Comparison of ENCODE assay signal across 24 cellular contexts in genomic region chr1:119895102-119895501, GRCh38. TPM values are rescaled to one million over a fixed set of nuclear protein-coding genes. Genes with fewer than 3 reads are reported as not detected.
"Had no signal": no experiment of that assay in that cellular context is flagged by ENCODE, and none has a peak within 500 bp of the region (broad histone marks: within the 10 kb centered on the region; RNA-seq: fewer than 3 reads in every experiment).

No MANE protein-coding gene starts in this region.

- H3K9me3 ChIP-seq: gastrocnemius medialis, heart right ventricle, mucosa of descending colon, neutrophil, upper lobe of right lung had no signal

- FAIRE-seq: small intestine had no signal

- DNase-seq: cortex of kidney; dorsolateral prefrontal cortex; effector CD8-positive, alpha-beta T cell; gastrocnemius medialis; heart right ventricle; hypothalamus; left cardiac atrium; mucosa of descending colon; naive thymus-derived CD8-positive, alpha-beta T cell; right cardiac atrium; small intestine; stimulated activated CD4-positive, alpha-beta T cell treated with anti-CD3 and anti-CD28 coated beads, Interleukin-12 subunit alpha, Interleukin-12 subunit beta, amount 100 ng/mL, for 4 hours; stimulated activated naive CD4-positive, alpha-beta T cell; upper lobe of right lung had no signal

- H3K27ac ChIP-seq: dorsolateral prefrontal cortex, gastrocnemius medialis, heart right ventricle, neutrophil, upper lobe of right lung had no signal

- H3K4me1 ChIP-seq: gastrocnemius medialis, heart right ventricle, upper lobe of right lung had no signal

- H3K36me3 ChIP-seq: gastrocnemius medialis, heart right ventricle, neutrophil, upper lobe of right lung had no signal

- H3K4me3 ChIP-seq: dorsolateral prefrontal cortex, gastrocnemius medialis, heart right ventricle, mucosa of descending colon, upper lobe of right lung had no signal

- ATAC-seq: esophagus mucosa; gastrocnemius medialis; heart right ventricle; left cardiac atrium; mucosa of descending colon; naive thymus-derived CD8-positive, alpha-beta T cell; right cardiac atrium; upper lobe of right lung had no signal

- H3K27me3 ChIP-seq: gastrocnemius medialis, neutrophil, upper lobe of right lung had no signal

RNA-seq across cellular contexts. Expression of gene ADAM30, which starts 1.2 kb away (rescaled TPM):
- total RNA-seq: dorsolateral prefrontal cortex; esophagus mucosa; fibroblast of lung; gastrocnemius medialis; heart right ventricle; left cardiac atrium; liver; lung microvascular endothelial cell; mucosa of descending colon; naive thymus-derived CD8-positive, alpha-beta T cell; osteoblast; pulmonary artery endothelial cell; right cardiac atrium; upper lobe of right lung had no signal
- polyA plus RNA-seq: fibroblast of lung; heart right ventricle; keratinocyte; liver; naive thymus-derived CD8-positive, alpha-beta T cell; neural cell; right cardiac atrium; small intestine; thymus had no signal
